ENCODE assay signal across 8 cellular contexts in the genomic region with DNA sequence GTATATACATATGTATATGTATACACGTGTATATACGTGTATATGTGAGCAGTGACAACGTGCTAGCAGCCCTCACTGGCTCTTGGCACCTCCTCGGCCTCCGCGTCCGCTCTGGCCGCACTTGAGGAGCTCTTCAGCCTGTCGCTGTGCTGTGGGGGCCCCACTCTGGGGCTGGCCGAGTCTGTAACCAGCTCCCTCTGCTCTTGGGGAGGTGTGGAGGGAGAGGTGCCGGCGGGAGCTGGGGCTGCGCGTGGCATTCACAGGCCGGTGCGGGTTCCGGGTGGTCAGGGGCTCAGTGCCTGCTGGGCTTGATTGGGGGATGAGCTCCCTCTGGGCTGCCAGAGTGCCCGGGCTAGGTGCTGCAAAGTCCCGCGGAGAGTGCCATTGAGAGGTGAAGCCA. TPM values are rescaled to one million over a fixed set of nuclear protein-coding genes. Genes with fewer than 3 reads are reported as not detected.
"Had no signal": no experiment of that assay in that cellular context is flagged by ENCODE, and none has a peak within 500 bp of the region (broad histone marks: within the 10 kb centered on the region; RNA-seq: fewer than 3 reads in every experiment).

No MANE protein-coding gene starts in this region.

- H3K4me3 ChIP-seq: K562 had no signal

- H3K9ac ChIP-seq: KMS-11 had no signal

- H3K4me2 ChIP-seq: KMS-11 had no signal

- ATAC-seq: K562 had no signal

- FAIRE-seq: K562 had no signal

- DNase-seq: IMR-90, KBM-7, KG1 had no signal

- H3K27ac ChIP-seq: HL-60, KMS-11 had no signal

RNA-seq across cellular contexts. Expression of a gene that starts 24.1 kb away (rescaled TPM):
- total RNA-seq: HT-29 had no signal
- polyA plus RNA-seq: IgD-negative memory B cell had no signal
